ENCODE assay signal across 18 cellular contexts in genomic region chr19:50890422-50891252, GRCh38. TPM values are rescaled to one million over a fixed set of nuclear protein-coding genes. Genes with fewer than 3 reads are reported as not detected.
DNase-seq lines count a peak whose midpoint lies in the region; ATAC-seq, FAIRE-seq and TF ChIP-seq lines count a peak whose summit lies in the region.
"Had no signal": no experiment of that assay in that cellular context is flagged by ENCODE, and none has a peak within 500 bp of the region (broad histone marks: within the 10 kb centered on the region; RNA-seq: fewer than 3 reads in every experiment).

No MANE protein-coding gene starts in this region.

- H3K27me3 ChIP-seq in K562 (ENCODE audit: control insufficient read depth in 2 of 2, insufficient read depth in 2 of 2, low read length in 2 of 2) = peaks cover 0 to 33% of the 10 kb centered on the region in 2 experiments; a peak in 3 of 5 replicates
- H3K27me3 ChIP-seq in trophoblast cell (ENCODE audit: insufficient read depth, low read length) = peaks cover 2% of the 10 kb centered on the region
- H3K27me3 ChIP-seq in WERI-Rb-1 (ENCODE audit: insufficient read depth, low read depth, severe bottlenecking) = peaks cover 82% of the 10 kb centered on the region

- H3K4ac ChIP-seq in trophoblast cell (ENCODE audit: low read depth, low read length) = no peak overlapping the region

- no peak for TF ChIP-seq EP300 in K562 (IDR thresholded peaks at IDR 0.05; ENCODE audit: low read length)

- H4K91ac ChIP-seq in trophoblast cell (ENCODE audit: low read depth, low read length) = no peak overlapping the region

- H4K12ac ChIP-seq in trophoblast cell (ENCODE audit: low read depth, low read length) = no peak overlapping the region

- H3K79me2 ChIP-seq in K562 (ENCODE audit: control insufficient read depth, insufficient read depth, low read length) (no peaks in the 10 kb centered on the region), trophoblast cell (ENCODE audit: control insufficient read depth, insufficient read depth, low read length, poor library complexity) (no peaks in the 10 kb centered on the region)

- no peak overlapping the region for H2AK5ac ChIP-seq in trophoblast cell (ENCODE audit: low read length)

- no peak overlapping the region for H3K18ac ChIP-seq in trophoblast cell (ENCODE audit: low read length)

- TF ChIP-seq POLR2A in K562 (conservative IDR thresholded peaks at IDR 0.05) = no peak

- TF ChIP-seq RAD21 in K562 (CRISPR knock-in tag; conservative IDR thresholded peaks at IDR 0.05 in 1 of 2, IDR thresholded peaks at IDR 0.05 in 1 of 2) = no peak

- TF ChIP-seq CTCF in K562 (IDR thresholded peaks at IDR 0.05 in 2 of 3, conservative IDR thresholded peaks at IDR 0.05 in 1 of 3; ENCODE audit: insufficient read depth in 2 of 3, low read depth in 1 of 3, low read length in 3 of 3) (no peak), WERI-Rb-1 (IDR thresholded peaks at IDR 0.05; ENCODE audit: low read depth, low read length) (no peak)

- in situ Hi-C loops in K562 (cut with MboI) = no loop called here

- H3K14ac ChIP-seq in trophoblast cell (ENCODE audit: low read length) = no peak overlapping the region

- H3K4me2 ChIP-seq in K562 (ENCODE audit: insufficient read depth, low read length) (no peak overlapping the region), trophoblast cell (ENCODE audit: low read length) (no peak overlapping the region)

- no peaks in the 10 kb centered on the region for H3K36me3 ChIP-seq in K562 (ENCODE audit: control insufficient read depth, insufficient read depth, low read length)
- H3K36me3 ChIP-seq in trophoblast cell (ENCODE audit: control insufficient read depth in 1 of 2, insufficient read depth in 2 of 2, low read length in 2 of 2) = no peaks in the 10 kb centered on the region
- H3K36me3 ChIP-seq in WERI-Rb-1 = no peaks in the 10 kb centered on the region
- H3K36me3 ChIP-seq: heart right ventricle had no signal

- H2AFZ ChIP-seq in K562 (ENCODE audit: low read depth, low read length) (no peak overlapping the region), trophoblast cell (ENCODE audit: insufficient read depth, low read length, poor library complexity) (no peak overlapping the region)

- no peak overlapping the region for H2BK5ac ChIP-seq in trophoblast cell (ENCODE audit: low read depth, low read length, poor library complexity)

- CTCF ChIA-PET in K562 (lab: Yijun Ruan, JAX; ENCODE audit: low intra/inter-chr PET ratio) = no interaction called here

- H3K9ac ChIP-seq in K562 (ENCODE audit: insufficient read depth in 1 of 2, low read depth in 2 of 2, low read length in 2 of 2) (no peak overlapping the region), trophoblast cell (ENCODE audit: low read length) (no peak overlapping the region)

- no peak overlapping the region for H3K4me3 ChIP-seq in K562
- no peak overlapping the region for H3K4me3 ChIP-seq in trophoblast cell (ENCODE audit: low read depth, low read length)
- no peak overlapping the region for H3K4me3 ChIP-seq in WERI-Rb-1 (ENCODE audit: low read depth, low read length)
- H3K4me3 ChIP-seq: heart right ventricle had no signal

- POLR2A ChIA-PET in K562 (lab: Yijun Ruan, JAX) = no interaction called here

- intact Hi-C loops in K562 (cut with micrococcal nuclease) = no loop called here

- DNase-seq in EH (ENCODE audit: low read depth) (peak; percentile 8), HS-5 (ENCODE audit: low read depth) (peak; percentile 31), K562 (ENCODE audit: extremely low read depth in 1 of 4, low spot score in 3 of 4) (no peak), renal cortical epithelial cell (ENCODE audit: low read depth) (peak; percentile 18), trophoblast cell (no peak), WERI-Rb-1 (no peak)
- DNase-seq: activated CD8-positive, alpha-beta memory T cell treated with anti-CD3 and anti-CD28 coated beads, Interleukin-2, amount 50 U/mL, for 48 hours; CD4-positive, alpha-beta T cell; heart right ventricle; left colon; NCI-H187 treated with DMSO at 0.1 percent for 48 hours; NCI-H526 treated with DMSO at 0.1 percent for 48 hours; RPMI8226; T-helper 1 cell had no signal

- H3K23ac ChIP-seq in trophoblast cell (ENCODE audit: low read length) = no peak overlapping the region

- ATAC-seq in K562 (no peak), HG02571 (IDR thresholded peaks at IDR 0.05; ENCODE audit: unreplicated experiment) (no peak), GM21529 (IDR thresholded peaks at IDR 0.05; ENCODE audit: unreplicated experiment) (no peak)
- ATAC-seq: heart right ventricle had no signal

- 0% methylated on average over 5 of the region's 5 CpGs for WGBS in K562 (ENCODE audit: insufficient coverage, low coverage, missing lambda C conversion rate)
- no CpG with 5 or more reads among the region's 5 CpGs for WGBS in trophoblast cell (ENCODE audit: extremely low coverage, insufficient coverage, insufficient read length)

- H2BK120ac ChIP-seq in trophoblast cell (ENCODE audit: insufficient read depth, low read length, poor library complexity) = no peak overlapping the region

- H2BK12ac ChIP-seq in trophoblast cell (ENCODE audit: low read length) = no peak overlapping the region

- H3K9me1 ChIP-seq in K562 (ENCODE audit: control insufficient read depth, insufficient read depth, low read length) = no peaks in the 10 kb centered on the region

- no peak overlapping the region for H4K8ac ChIP-seq in trophoblast cell (ENCODE audit: low read depth, low read length)

- no TSS peak for BruUV-seq in K562 (replicated peaks; lab: Mats Ljungman, UMichigan)

- H3K27ac ChIP-seq in K562 (ENCODE audit: extremely low read depth, low read depth, low read length) = no peak overlapping the region
- H3K27ac ChIP-seq in trophoblast cell (ENCODE audit: low read depth, low read length) = no peak overlapping the region
- H3K27ac ChIP-seq in WERI-Rb-1 = no peak overlapping the region
- H3K27ac ChIP-seq: heart right ventricle had no signal

- no peaks in the 10 kb centered on the region for H4K20me1 ChIP-seq in K562 (replicated peaks; ENCODE audit: control insufficient read depth, insufficient read depth, low read length)

- H3K79me1 ChIP-seq in trophoblast cell (ENCODE audit: low read length) = no peaks in the 10 kb centered on the region

- H3K4me1 ChIP-seq in K562 (replicated peaks in 1 of 2; ENCODE audit: control insufficient read depth in 2 of 2, insufficient read depth in 2 of 2, low read length in 2 of 2) (peaks cover 0 to 1% of the 10 kb centered on the region in 2 experiments; a peak in 1 of 5 replicates), trophoblast cell (ENCODE audit: control insufficient read depth in 1 of 2, insufficient read depth in 2 of 2, low read length in 2 of 2) (no peaks in the 10 kb centered on the region)
- H3K4me1 ChIP-seq: heart right ventricle had no signal

- H3K9me3 ChIP-seq in K562 (replicated peaks; ENCODE audit: control insufficient read depth, insufficient read depth, low read depth, low read length) = no peaks in the 10 kb centered on the region
- H3K9me3 ChIP-seq in trophoblast cell (ENCODE audit: insufficient read depth, low read depth, low read length) = peaks cover 12% of the 10 kb centered on the region
- peaks cover 9% of the 10 kb centered on the region for H3K9me3 ChIP-seq in WERI-Rb-1 (ENCODE audit: severe bottlenecking)
- H3K9me3 ChIP-seq: heart right ventricle had no signal

- FAIRE-seq in K562 (lab: Jason Lieb, UNC) = no peak

RNA-seq across cellular contexts. Expression of gene KLK2, which starts 17.4 kb away (rescaled TPM):
- 1.3 and 4.1 TPM in 2 replicates for total RNA-seq in K562 (2011; cell fraction: chromatin; rRNA removed; ENCODE audit: low replicate concordance)
- 1.3 and 1.8 TPM in 2 replicates for total RNA-seq in K562 (2011; cell fraction: nucleolus; rRNA removed)
- 0.88 and 2.5 TPM in 2 replicates for total RNA-seq in K562 (2011; cell fraction: nucleoplasm; rRNA removed)
- total RNA-seq in K562 (2014; rRNA removed) = not detected in 2 replicates
- total RNA-seq in K562 (2014; rRNA removed; fragmentation: Illumina TruSeq; extraction: Trizol) = 0.47 TPM in 1 of 2 replicates, not detected in the other
- 0.18 and 0.38 TPM in 2 replicates for total RNA-seq in K562 (2015; rRNA removed; fragmentation: Illumina TruSeq; extraction: Trizol)
- 0.24 and 0.74 TPM in 2 replicates for total RNA-seq in K562 (2021)
- 0.31 and 0.39 TPM in 2 replicates for polyA plus RNA-seq in K562 (2011; rRNA removed)
- 0.52 TPM in 1 of 2 replicates, not detected in the other for polyA plus RNA-seq in K562 (2011; cell fraction: cytosol; rRNA removed)
- polyA plus RNA-seq in K562 (2011; cell fraction: nucleus; rRNA removed) = 0.94 and 2.9 TPM in 2 replicates
- polyA plus RNA-seq in K562 (2012) = 0.40 and 0.76 TPM in 2 replicates
- polyA plus RNA-seq in K562 (2014; fragmentation: Illumina TruSeq; extraction: Trizol) = 0.25 and 0.69 TPM in 2 replicates
- under 1 TPM; 0.11 to 0.22 TPM for polyA plus RNA-seq in K562 (2014; fragmentation: Nextera tagmentation; extraction: Ambion mirVana)
- polyA plus RNA-seq in K562 (2014; rRNA removed) = 0.11 and 0.46 TPM in 2 replicates
- polyA minus RNA-seq in K562 (2011; rRNA and poly(A)+ RNA removed) = 0.42 TPM in 1 of 2 replicates, not detected in the other
- not detected in 2 replicates for polyA minus RNA-seq in K562 (2011; cell fraction: cytosol; rRNA and poly(A)+ RNA removed)
- 0.40 and 0.44 TPM in 2 replicates for polyA minus RNA-seq in K562 (2011; cell fraction: nucleus; rRNA and poly(A)+ RNA removed)
- total RNA-seq in renal cortical epithelial cell = not detected in 2 replicates
- not detected in 2 replicates for polyA plus RNA-seq in trophoblast cell (2013)
- total RNA-seq: CD4-positive, alpha-beta T cell; heart right ventricle; mucosa of gallbladder; temporal lobe had no signal
- polyA plus RNA-seq: heart right ventricle had no signal

RNA-seq across cellular contexts. Expression of gene KLK4, which starts 20.6 kb away (rescaled TPM):
- total RNA-seq in K562 (2011; cell fraction: chromatin; rRNA removed; ENCODE audit: low replicate concordance) = not detected in 2 replicates
- total RNA-seq in K562 (2011; cell fraction: nucleolus; rRNA removed) = not detected in 2 replicates
- total RNA-seq in K562 (2011; cell fraction: nucleoplasm; rRNA removed) = not detected in 2 replicates
- total RNA-seq in K562 (2014; rRNA removed) (not detected in 2 replicates), K562 (2014; rRNA removed; fragmentation: Illumina TruSeq; extraction: Trizol) (not detected in 2 replicates), K562 (2015; rRNA removed; fragmentation: Illumina TruSeq; extraction: Trizol) (not detected in 2 replicates), K562 (2021) (not detected in 2 replicates), renal cortical epithelial cell (not detected in 2 replicates)
- polyA plus RNA-seq in K562 (2011; rRNA removed) (not detected in 2 replicates), K562 (2014; fragmentation: Illumina TruSeq; extraction: Trizol) (not detected in 2 replicates), K562 (2014; fragmentation: Nextera tagmentation; extraction: Ambion mirVana) (not detected), K562 (2014; rRNA removed) (not detected in 2 replicates)
- not detected in 2 replicates for polyA plus RNA-seq in K562 (2011; cell fraction: cytosol; rRNA removed)
- polyA plus RNA-seq in K562 (2011; cell fraction: nucleus; rRNA removed) = not detected in 2 replicates
- polyA plus RNA-seq in K562 (2012) = 0.10 TPM in 1 of 2 replicates, not detected in the other
- polyA minus RNA-seq in K562 (2011; rRNA and poly(A)+ RNA removed) = not detected in 2 replicates
- not detected in 2 replicates for polyA minus RNA-seq in K562 (2011; cell fraction: cytosol; rRNA and poly(A)+ RNA removed)
- not detected in 2 replicates for polyA minus RNA-seq in K562 (2011; cell fraction: nucleus; rRNA and poly(A)+ RNA removed)
- 0.24 and 0.30 TPM in 2 replicates for polyA plus RNA-seq in trophoblast cell (2013)
- total RNA-seq: CD4-positive, alpha-beta T cell; heart right ventricle; mucosa of gallbladder; temporal lobe had no signal
- polyA plus RNA-seq: heart right ventricle had no signal

RNA-seq across cellular contexts. Expression of gene KLK3, which starts 35.9 kb away (rescaled TPM):
- total RNA-seq in K562 (2011; cell fraction: chromatin; rRNA removed; ENCODE audit: low replicate concordance) = not detected in 2 replicates
- not detected in 2 replicates for total RNA-seq in K562 (2011; cell fraction: nucleolus; rRNA removed)
- not detected in 2 replicates for total RNA-seq in K562 (2011; cell fraction: nucleoplasm; rRNA removed)
- total RNA-seq in K562 (2014; rRNA removed) (not detected in 2 replicates), K562 (2014; rRNA removed; fragmentation: Illumina TruSeq; extraction: Trizol) (not detected in 2 replicates), K562 (2015; rRNA removed; fragmentation: Illumina TruSeq; extraction: Trizol) (not detected in 2 replicates), K562 (2021) (not detected in 2 replicates), renal cortical epithelial cell (not detected in 2 replicates)
- polyA plus RNA-seq in K562 (2011; rRNA removed) (not detected in 2 replicates), K562 (2014; fragmentation: Illumina TruSeq; extraction: Trizol) (not detected in 2 replicates), K562 (2014; fragmentation: Nextera tagmentation; extraction: Ambion mirVana) (not detected), K562 (2014; rRNA removed) (not detected in 2 replicates)
- not detected in 2 replicates for polyA plus RNA-seq in K562 (2011; cell fraction: cytosol; rRNA removed)
- not detected in 2 replicates for polyA plus RNA-seq in K562 (2011; cell fraction: nucleus; rRNA removed)
- polyA plus RNA-seq in K562 (2012) = not detected in 2 replicates
- polyA minus RNA-seq in K562 (2011; rRNA and poly(A)+ RNA removed) = not detected in 2 replicates
- polyA minus RNA-seq in K562 (2011; cell fraction: cytosol; rRNA and poly(A)+ RNA removed) = not detected in 2 replicates
- not detected in 2 replicates for polyA minus RNA-seq in K562 (2011; cell fraction: nucleus; rRNA and poly(A)+ RNA removed)
- not detected in 2 replicates for polyA plus RNA-seq in trophoblast cell (2013)
- total RNA-seq: CD4-positive, alpha-beta T cell; heart right ventricle; mucosa of gallbladder; temporal lobe had no signal
- polyA plus RNA-seq: heart right ventricle had no signal

RNA-seq across cellular contexts. Expression of gene KLK15, which starts 57.3 kb away (rescaled TPM):
- total RNA-seq in K562 (2011; cell fraction: chromatin; rRNA removed; ENCODE audit: low replicate concordance) = not detected in 2 replicates
- not detected in 2 replicates for total RNA-seq in K562 (2011; cell fraction: nucleolus; rRNA removed)
- not detected in 2 replicates for total RNA-seq in K562 (2011; cell fraction: nucleoplasm; rRNA removed)
- total RNA-seq in K562 (2014; rRNA removed) (not detected in 2 replicates), K562 (2014; rRNA removed; fragmentation: Illumina TruSeq; extraction: Trizol) (not detected in 2 replicates), K562 (2015; rRNA removed; fragmentation: Illumina TruSeq; extraction: Trizol) (not detected in 2 replicates), K562 (2021) (not detected in 2 replicates), renal cortical epithelial cell (not detected in 2 replicates)
- polyA plus RNA-seq in K562 (2011; rRNA removed) (not detected in 2 replicates), K562 (2014; fragmentation: Illumina TruSeq; extraction: Trizol) (not detected in 2 replicates), K562 (2014; fragmentation: Nextera tagmentation; extraction: Ambion mirVana) (not detected), K562 (2014; rRNA removed) (not detected in 2 replicates)
- not detected in 2 replicates for polyA plus RNA-seq in K562 (2011; cell fraction: cytosol; rRNA removed)
- not detected in 2 replicates for polyA plus RNA-seq in K562 (2011; cell fraction: nucleus; rRNA removed)
- polyA plus RNA-seq in K562 (2012) = not detected in 2 replicates
- not detected in 2 replicates for polyA minus RNA-seq in K562 (2011; rRNA and poly(A)+ RNA removed)
- polyA minus RNA-seq in K562 (2011; cell fraction: cytosol; rRNA and poly(A)+ RNA removed) = not detected in 2 replicates
- not detected in 2 replicates for polyA minus RNA-seq in K562 (2011; cell fraction: nucleus; rRNA and poly(A)+ RNA removed)
- polyA plus RNA-seq in trophoblast cell (2013) = 0.03 TPM in 1 of 2 replicates, not detected in the other
- total RNA-seq: CD4-positive, alpha-beta T cell; heart right ventricle; mucosa of gallbladder; temporal lobe had no signal
- polyA plus RNA-seq: heart right ventricle had no signal

Comparison
In these comparisons a context has a peak if more than half of its experiments do, and no peak if none do; other contexts are left out.
1. DNase-seq: peak in EH (single experiment), HS-5 (single experiment) and renal cortical epithelial cell (single experiment); none in K562 (0 of 4), trophoblast cell (0 of 2) and WERI-Rb-1 (single experiment).